In genomic region chr17:46063239-46063638, GRCh38 we compare ENCODE assay signal across 11 cellular contexts.
DNase-seq lines count a peak whose midpoint lies in the region; ATAC-seq and TF ChIP-seq lines count a peak whose summit lies in the region.
"Had no signal": no experiment of that assay in that cellular context is flagged by ENCODE, and none has a peak within 500 bp of the region (broad histone marks: within the 10 kb centered on the region; RNA-seq: fewer than 3 reads in every experiment).

No MANE protein-coding gene starts in this region.

- H3K36me3 ChIP-seq in OCI-LY7 (ENCODE audit: insufficient read depth, low read length): peaks cover 86% of the 10 kb centered on the region

- no peak for TF ChIP-seq CTCF in OCI-LY7 (conservative IDR thresholded peaks at IDR 0.05; ENCODE audit: low read length)

- H3K4me2 ChIP-seq in OCI-LY7 (ENCODE audit: low read length): no peak overlapping the region

- CTCF ChIA-PET in OCI-LY7 (lab: Charles Lee; ENCODE audit: unreplicated experiment): no interaction called here

- no peak overlapping the region for H3K4me3 ChIP-seq in skeletal muscle cell (ENCODE audit: low read depth, low read length)
- no peak overlapping the region for H3K4me3 ChIP-seq in OCI-LY7 (ENCODE audit: low read depth, low read length, poor library complexity, severe bottlenecking)
- H3K4me3 ChIP-seq: coronary artery had no signal

- H3K79me2 ChIP-seq in OCI-LY7 (ENCODE audit: insufficient read depth, low read depth, low read length): peaks cover 8% of the 10 kb centered on the region; the same call in 1 of the 2 replicates

- no peak overlapping the region for H2AFZ ChIP-seq in OCI-LY7 (ENCODE audit: low read length)

- H3K9me2 ChIP-seq in OCI-LY7 (ENCODE audit: insufficient read depth, low read length): no peaks in the 10 kb centered on the region

- no peaks in the 10 kb centered on the region for H3K9me3 ChIP-seq in OCI-LY7 (ENCODE audit: low read length)

- no peak for ATAC-seq in Right ventricle myocardium inferior

- in situ Hi-C loops in SK-MEL-5 (cut with HindIII; ENCODE audit: low pct_unique_long_range_greater_than_20kb, low sequenced_read_pairs): no loop called here

- POLR2A ChIA-PET in OCI-LY7 (lab: Charles Lee): no interaction called here

- intact Hi-C loops in OCI-LY7 (cut with micrococcal nuclease; ENCODE audit: unreplicated experiment): no loop called here
- intact Hi-C loops in Right ventricle myocardium inferior (cut with DNase I): no loop called here

- BruUV-seq in OCI-LY7 (replicated peaks; lab: Mats Ljungman, UMichigan): no TSS peak

- no peak overlapping the region for H3K27ac ChIP-seq in OCI-LY7 (ENCODE audit: low read depth, low read length, poor library complexity, severe bottlenecking)
- H3K27ac ChIP-seq: coronary artery had no signal

- H4K20me1 ChIP-seq in OCI-LY7 (ENCODE audit: insufficient read depth, low read length): no peaks in the 10 kb centered on the region

- peak; percentile 74 for DNase-seq in GM04504 (ENCODE audit: low read depth)
- peak; percentile 66 for DNase-seq in SK-MEL-5 (ENCODE audit: low read depth, low spot score)
- peak; percentile 41 for DNase-seq in fibroblast of the conjunctiva (ENCODE audit: low read depth)
- peak; percentile 64 for DNase-seq in skeletal muscle cell (ENCODE audit: low read depth)
- no peak for DNase-seq in OCI-LY7 (ENCODE audit: low spot score)
- DNase-seq in NK-92 (lab: John Stamatoyannopoulos, UW; ENCODE audit: unreplicated experiment): no peak
- no peak for DNase-seq in Right ventricle myocardium inferior (ENCODE audit: missing footprints)
- DNase-seq: activated CD8-positive, alpha-beta memory T cell treated with anti-CD3 and anti-CD28 coated beads, Interleukin-2, amount 50 U/mL, for 4 hours; NCI-H446 treated with DMSO at 0.1 percent for 48 hours; T-helper 1 cell had no signal

- H3K4me1 ChIP-seq in OCI-LY7 (ENCODE audit: insufficient read depth, low read length, poor library complexity, severe bottlenecking): no peaks in the 10 kb centered on the region

Comparison
In these comparisons a context has a peak if more than half of its experiments do, and no peak if none do; other contexts are left out.
1. DNase-seq: peak in GM04504 (single experiment), SK-MEL-5 (single experiment), fibroblast of the conjunctiva (single experiment) and skeletal muscle cell (single experiment); none in OCI-LY7 (single experiment), NK-92 (single experiment) and Right ventricle myocardium inferior (single experiment).